ENCODE assay signal across 1 cellular context in the genomic region with DNA sequence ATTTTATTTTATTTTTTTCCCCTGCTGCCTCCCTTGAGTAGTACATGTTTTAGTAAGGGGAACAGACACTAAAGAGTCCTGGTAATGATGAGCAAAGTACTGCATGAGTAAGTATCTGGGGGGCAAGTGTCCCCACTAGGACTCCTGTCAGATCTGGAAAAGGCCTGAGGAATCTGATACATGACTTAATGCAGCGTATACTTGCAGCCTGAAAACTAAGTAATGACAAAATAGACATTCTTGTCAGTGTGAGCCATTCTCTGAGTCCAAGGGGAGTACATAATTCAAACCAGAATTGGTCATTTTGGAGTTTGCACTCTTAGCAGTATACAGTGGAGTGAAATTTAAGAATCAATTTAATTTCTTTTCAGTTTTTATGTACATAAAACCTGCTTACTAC.
TF ChIP-seq lines count a peak whose summit lies in the region.

No MANE protein-coding gene starts in this region.

TF ChIP-seq in HepG2, 621 proteins besides CTCF, POLR2A, EP300 and RAD21:
- TF ChIP-seq ZNF562 (CRISPR knock-in tag; IDR thresholded peaks at IDR 0.05; ENCODE audit: borderline replicate concordance) (no peak), MTF2 (CRISPR knock-in tag; IDR thresholded peaks at IDR 0.05; ENCODE audit: borderline replicate concordance) (no peak), ZC3H4 (CRISPR knock-in tag; IDR thresholded peaks at IDR 0.05; ENCODE audit: borderline replicate concordance) (no peak), EZH2 (conservative IDR thresholded peaks at IDR 0.05; ENCODE audit: low read depth, low read length) (no peak), ZNF546 (CRISPR knock-in tag; conservative IDR thresholded peaks at IDR 0.05) (no peak), CENPT (CRISPR knock-in tag; IDR thresholded peaks at IDR 0.05; ENCODE audit: low read depth) (no peak), KDM5A (IDR thresholded peaks at IDR 0.05; ENCODE audit: borderline replicate concordance, low read length) (no peak), CHD2 (IDR thresholded peaks at IDR 0.05; ENCODE audit: low read depth, low read length) (no peak), IKZF4 (CRISPR knock-in tag; IDR thresholded peaks at IDR 0.05; ENCODE audit: borderline replicate concordance, low read depth, not compliant biosample characterization) (no peak), FOXA1 (IDR thresholded peaks at IDR 0.05) (no peak), FOXA1 (CRISPR knock-in tag; IDR thresholded peaks at IDR 0.05) (no peak), MBNL3 (CRISPR knock-in tag; conservative IDR thresholded peaks at IDR 0.05) (no peak)
- TF ChIP-seq, protein P1, sequence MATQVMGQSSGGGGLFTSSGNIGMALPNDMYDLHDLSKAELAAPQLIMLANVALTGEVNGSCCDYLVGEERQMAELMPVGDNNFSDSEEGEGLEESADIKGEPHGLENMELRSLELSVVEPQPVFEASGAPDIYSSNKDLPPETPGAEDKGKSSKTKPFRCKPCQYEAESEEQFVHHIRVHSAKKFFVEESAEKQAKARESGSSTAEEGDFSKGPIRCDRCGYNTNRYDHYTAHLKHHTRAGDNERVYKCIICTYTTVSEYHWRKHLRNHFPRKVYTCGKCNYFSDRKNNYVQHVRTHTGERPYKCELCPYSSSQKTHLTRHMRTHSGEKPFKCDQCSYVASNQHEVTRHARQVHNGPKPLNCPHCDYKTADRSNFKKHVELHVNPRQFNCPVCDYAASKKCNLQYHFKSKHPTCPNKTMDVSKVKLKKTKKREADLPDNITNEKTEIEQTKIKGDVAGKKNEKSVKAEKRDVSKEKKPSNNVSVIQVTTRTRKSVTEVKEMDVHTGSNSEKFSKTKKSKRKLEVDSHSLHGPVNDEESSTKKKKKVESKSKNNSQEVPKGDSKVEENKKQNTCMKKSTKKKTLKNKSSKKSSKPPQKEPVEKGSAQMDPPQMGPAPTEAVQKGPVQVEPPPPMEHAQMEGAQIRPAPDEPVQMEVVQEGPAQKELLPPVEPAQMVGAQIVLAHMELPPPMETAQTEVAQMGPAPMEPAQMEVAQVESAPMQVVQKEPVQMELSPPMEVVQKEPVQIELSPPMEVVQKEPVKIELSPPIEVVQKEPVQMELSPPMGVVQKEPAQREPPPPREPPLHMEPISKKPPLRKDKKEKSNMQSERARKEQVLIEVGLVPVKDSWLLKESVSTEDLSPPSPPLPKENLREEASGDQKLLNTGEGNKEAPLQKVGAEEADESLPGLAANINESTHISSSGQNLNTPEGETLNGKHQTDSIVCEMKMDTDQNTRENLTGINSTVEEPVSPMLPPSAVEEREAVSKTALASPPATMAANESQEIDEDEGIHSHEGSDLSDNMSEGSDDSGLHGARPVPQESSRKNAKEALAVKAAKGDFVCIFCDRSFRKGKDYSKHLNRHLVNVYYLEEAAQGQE (IDR thresholded peaks at IDR 0.05; ENCODE audit: borderline replicate concordance in 1 of 2, low read depth in 1 of 2, low read length in 2 of 2) = no peak
- TF ChIP-seq, protein P2, sequence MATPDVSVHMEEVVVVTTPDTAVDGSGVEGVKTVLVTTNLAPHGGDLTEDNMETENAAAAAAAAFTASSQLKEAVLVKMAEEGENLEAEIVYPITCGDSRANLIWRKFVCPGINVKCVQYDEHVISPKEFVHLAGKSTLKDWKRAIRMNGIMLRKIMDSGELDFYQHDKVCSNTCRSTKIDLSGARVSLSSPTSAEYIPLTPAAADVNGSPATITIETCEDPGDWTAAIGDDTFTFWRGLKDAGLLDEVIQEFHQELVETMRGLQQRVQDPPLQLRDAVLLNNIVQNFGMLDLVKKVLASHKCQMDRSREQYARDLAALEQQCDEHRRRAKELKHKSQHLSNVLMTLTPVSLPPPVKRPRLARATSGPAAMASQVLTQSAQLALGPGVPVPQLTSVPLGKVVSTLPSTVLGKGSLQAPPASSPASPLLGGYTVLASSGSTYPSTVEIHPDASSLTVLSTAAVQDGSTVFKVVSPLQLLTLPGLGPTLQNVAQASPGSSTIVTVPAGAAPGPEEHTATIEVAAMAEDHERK (CRISPR knock-in tag; IDR thresholded peaks at IDR 0.05; ENCODE audit: low read depth) = no peak
- TF ChIP-seq, protein P3, sequence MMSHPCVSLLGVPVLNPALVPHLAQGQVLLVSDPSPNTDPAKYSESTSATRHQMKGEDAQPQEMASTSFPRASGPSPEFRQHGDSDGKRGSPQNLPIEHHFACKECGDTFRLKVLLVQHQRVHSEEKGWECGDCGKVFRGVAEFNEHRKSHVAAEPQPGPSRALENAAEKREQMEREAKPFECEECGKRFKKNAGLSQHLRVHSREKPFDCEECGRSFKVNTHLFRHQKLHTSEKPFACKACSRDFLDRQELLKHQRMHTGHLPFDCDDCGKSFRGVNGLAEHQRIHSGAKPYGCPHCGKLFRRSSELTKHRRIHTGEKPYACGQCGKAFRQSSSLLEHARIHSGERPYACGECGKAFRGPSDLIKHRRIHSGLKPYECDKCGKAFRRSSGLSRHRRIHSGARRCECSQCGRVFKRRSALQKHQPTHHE (CRISPR knock-in tag; IDR thresholded peaks at IDR 0.05; ENCODE audit: borderline replicate concordance) = no peak
- TF ChIP-seq, protein P4, sequence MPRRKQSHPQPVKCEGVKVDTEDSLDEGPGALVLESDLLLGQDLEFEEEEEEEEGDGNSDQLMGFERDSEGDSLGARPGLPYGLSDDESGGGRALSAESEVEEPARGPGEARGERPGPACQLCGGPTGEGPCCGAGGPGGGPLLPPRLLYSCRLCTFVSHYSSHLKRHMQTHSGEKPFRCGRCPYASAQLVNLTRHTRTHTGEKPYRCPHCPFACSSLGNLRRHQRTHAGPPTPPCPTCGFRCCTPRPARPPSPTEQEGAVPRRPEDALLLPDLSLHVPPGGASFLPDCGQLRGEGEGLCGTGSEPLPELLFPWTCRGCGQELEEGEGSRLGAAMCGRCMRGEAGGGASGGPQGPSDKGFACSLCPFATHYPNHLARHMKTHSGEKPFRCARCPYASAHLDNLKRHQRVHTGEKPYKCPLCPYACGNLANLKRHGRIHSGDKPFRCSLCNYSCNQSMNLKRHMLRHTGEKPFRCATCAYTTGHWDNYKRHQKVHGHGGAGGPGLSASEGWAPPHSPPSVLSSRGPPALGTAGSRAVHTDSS (CRISPR knock-in tag; conservative IDR thresholded peaks at IDR 0.05) = no peak
